Comparison of ENCODE assay signal across 12 cellular contexts in genomic region chr5:62206150-62206829, GRCh38.
DNase-seq lines count a peak whose midpoint lies in the region; ATAC-seq and TF ChIP-seq lines count a peak whose summit lies in the region.
"Had no signal": no experiment of that assay in that cellular context is flagged by ENCODE, and none has a peak within 500 bp of the region (broad histone marks: within the 10 kb centered on the region; RNA-seq: fewer than 3 reads in every experiment).

No MANE protein-coding gene starts in this region.

- ATAC-seq in HG03432 (IDR thresholded peaks at IDR 0.05; ENCODE audit: unreplicated experiment): no peak

- H3K4me3 ChIP-seq in choroid plexus epithelial cell (ENCODE audit: low read depth, low read length) (no peak overlapping the region), osteoblast (ENCODE audit: insufficient read depth, low read length) (no peak overlapping the region)

- intact Hi-C loops in activated CD4-positive, alpha-beta memory T cell treated with anti-CD3 and anti-CD28 coated beads for 36 hours (cut with micrococcal nuclease): no loop called here

- no peaks in the 10 kb centered on the region for H3K4me1 ChIP-seq in osteoblast (ENCODE audit: insufficient read depth, low read length)

- no peak overlapping the region for H3K27ac Mint-ChIP-seq in activated CD4-positive, alpha-beta memory T cell treated with anti-CD3 and anti-CD28 coated beads for 36 hours
- H3K27ac Mint-ChIP-seq: activated naive CD8-positive, alpha-beta T cell had no signal

- H3K27me3 Mint-ChIP-seq in activated CD4-positive, alpha-beta memory T cell treated with anti-CD3 and anti-CD28 coated beads for 36 hours: peaks cover 24% of the 10 kb centered on the region

- H3K9me3 ChIP-seq in osteoblast (ENCODE audit: low read depth, low read length): no peaks in the 10 kb centered on the region

- DNase-seq in DMS53 (lab: John Stamatoyannopoulos, UW): peak; percentile 7
- no peak for DNase-seq in DMS53 treated with DMSO at 0.1 percent for 48 hours (lab: John Stamatoyannopoulos, UW; ENCODE audit: unreplicated experiment)
- DNase-seq in M059J (ENCODE audit: low read depth): peak; percentile 34
- DNase-seq in choroid plexus epithelial cell (ENCODE audit: low read depth): peak; percentile 25
- peak; percentile 64 for DNase-seq in osteoblast (ENCODE audit: insufficient read length, low spot score, missing footprints)
- DNase-seq in activated CD4-positive, alpha-beta memory T cell treated with anti-CD3 and anti-CD28 coated beads for 36 hours: no peak
- no peak for DNase-seq in T-helper 2 cell
- DNase-seq: activated CD4-positive, CD25-positive, alpha-beta regulatory T cell treated with anti-CD3 and anti-CD28 coated beads, Interleukin-2, amount 50 U/mL, for 72 hours; NK-92 treated with Interleukin-12 subunit alpha and Interleukin-12 subunit beta, amount 100 ng/mL, for 24 hours had no signal

- H3K4me2 ChIP-seq in osteoblast (ENCODE audit: insufficient read depth, low read length): peak overlapping the region; percentile 36

- H2AFZ ChIP-seq in osteoblast (ENCODE audit: low read length): peak overlapping the region; percentile 23

- no peak overlapping the region for H3K4me3 Mint-ChIP-seq in activated CD4-positive, alpha-beta memory T cell treated with anti-CD3 and anti-CD28 coated beads for 36 hours
- H3K4me3 Mint-ChIP-seq: activated naive CD8-positive, alpha-beta T cell had no signal

- no peaks in the 10 kb centered on the region for H3K4me1 Mint-ChIP-seq in activated CD4-positive, alpha-beta memory T cell treated with anti-CD3 and anti-CD28 coated beads for 36 hours (ENCODE audit: low read depth)

- H3K79me2 ChIP-seq in osteoblast (ENCODE audit: insufficient read depth, low read length): no peaks in the 10 kb centered on the region

- H3K36me3 ChIP-seq in osteoblast (ENCODE audit: insufficient read depth, low read length): no peaks in the 10 kb centered on the region

- no peaks in the 10 kb centered on the region for H3K36me3 Mint-ChIP-seq in activated CD4-positive, alpha-beta memory T cell treated with anti-CD3 and anti-CD28 coated beads for 36 hours
- H3K36me3 Mint-ChIP-seq: activated naive CD8-positive, alpha-beta T cell had no signal

- H3K27ac ChIP-seq in osteoblast (ENCODE audit: low read depth, low read length): no peak overlapping the region
- H3K27ac ChIP-seq: HL-60 had no signal

- H3K9me3 Mint-ChIP-seq in activated CD4-positive, alpha-beta memory T cell treated with anti-CD3 and anti-CD28 coated beads for 36 hours: no peaks in the 10 kb centered on the region

- CTCF ChIA-PET in activated CD4-positive, alpha-beta memory T cell treated with anti-CD3 and anti-CD28 coated beads for 36 hours (lab: Charles Lee): no interaction called here

- TF ChIP-seq CTCF in choroid plexus epithelial cell (conservative IDR thresholded peaks at IDR 0.05; ENCODE audit: low read depth, low read length) (peak; percentile 38), osteoblast (IDR thresholded peaks at IDR 0.05; ENCODE audit: extremely low read depth, low read depth, low read length) (peak; percentile 27)

- H3K27me3 ChIP-seq in osteoblast (ENCODE audit: insufficient read depth, low read length): no peaks in the 10 kb centered on the region

- no peaks in the 10 kb centered on the region for H4K20me1 ChIP-seq in osteoblast (ENCODE audit: insufficient read depth, low read length)

- POLR2A ChIA-PET in activated CD4-positive, alpha-beta memory T cell treated with anti-CD3 and anti-CD28 coated beads for 36 hours (lab: Charles Lee): no interaction called here

Comparison
In these comparisons a context has a peak if more than half of its experiments do, and no peak if none do; other contexts are left out.
1. DNase-seq: peak in DMS53 (single experiment), M059J (single experiment), choroid plexus epithelial cell (single experiment) and osteoblast (single experiment); none in DMS53 treated with DMSO at 0.1 percent for 48 hours (single experiment), activated CD4-positive, alpha-beta memory T cell treated with anti-CD3 and anti-CD28 coated beads for 36 hours (single experiment) and T-helper 2 cell (0 of 5).